22 cellular contexts compared by ENCODE assay signal in genomic region chr5:111562566-111562965, GRCh38.
"Had no signal": no experiment of that assay in that cellular context is flagged by ENCODE, and none has a peak within 500 bp of the region (broad histone marks: within the 10 kb centered on the region; RNA-seq: fewer than 3 reads in every experiment).

No MANE protein-coding gene starts in this region.

- H3K27me3 Mint-ChIP-seq: type B pancreatic cell had no signal

- H3K36me3 Mint-ChIP-seq: type B pancreatic cell had no signal

- H3K36me3 ChIP-seq: ascending aorta, breast epithelium, colonic mucosa, gastroesophageal sphincter, neutrophil, ovary, vagina had no signal

- H3K27me3 ChIP-seq: ascending aorta, breast epithelium, colonic mucosa, gastroesophageal sphincter, neutrophil, ovary, testis, vagina had no signal

- ATAC-seq: activated naive CD4-positive, alpha-beta T cell treated with anti-CD3 and anti-CD28 coated beads, Interleukin-2, amount 50 U/mL, for 72 hours; gastroesophageal sphincter; natural killer cell treated with Interleukin-12 subunit alpha and Interleukin-12 subunit beta and Interleukin-15 and Interleukin-18, amount 100 ng/mL, for 72 hours; psoas muscle; sciatic nerve; WTC11 had no signal

- H3K4me3 Mint-ChIP-seq: natural killer cell treated with Interleukin-12 subunit alpha and Interleukin-12 subunit beta and Interleukin-15 and Interleukin-18, amount 100 ng/mL, for 72 hours; type B pancreatic cell; WTC11 had no signal

- H3K4me3 ChIP-seq: ascending aorta, breast epithelium, colonic mucosa, gastroesophageal sphincter, ovary, psoas muscle, testis, vagina had no signal

- DNase-seq: activated gamma-delta T cell treated with Interleukin-2 at 50 U/mL for 16 hours; activated T-cell treated with anti-CD3 and anti-CD28 coated beads, Interleukin-2, amount 50 U/mL, for 1 hour; colonic mucosa; hypothalamus; left cardiac atrium; ovary; psoas muscle; stimulated activated CD4-positive, alpha-beta T cell treated with anti-CD3 and anti-CD28 coated beads, Interleukin-4, amount 100 ng/mL, for 1 hour; stimulated activated naive CD4-positive, alpha-beta T cell; T-helper 9 cell; testis had no signal

- H3K9me3 ChIP-seq: breast epithelium, colonic mucosa, neutrophil, ovary, psoas muscle, testis, vagina had no signal

- H3K27ac Mint-ChIP-seq: activated naive CD4-positive, alpha-beta T cell treated with anti-CD3 and anti-CD28 coated beads, Interleukin-2, amount 50 U/mL, for 72 hours; natural killer cell treated with Interleukin-12 subunit alpha and Interleukin-12 subunit beta and Interleukin-15 and Interleukin-18, amount 100 ng/mL, for 72 hours; type B pancreatic cell; WTC11 had no signal

- H3K9me3 Mint-ChIP-seq: natural killer cell treated with Interleukin-12 subunit alpha and Interleukin-12 subunit beta and Interleukin-15 and Interleukin-18, amount 100 ng/mL, for 72 hours had no signal

- H3K27ac ChIP-seq: ascending aorta, breast epithelium, colonic mucosa, epithelial cell of prostate, gastroesophageal sphincter, neutrophil, ovary, psoas muscle, testis, vagina had no signal

- H3K4me1 ChIP-seq: ascending aorta, breast epithelium, colonic mucosa, psoas muscle, testis had no signal
